24 cellular contexts compared by ENCODE assay signal in genomic region chr15:53882311-53882710, GRCh38.
"Had no signal": no experiment of that assay in that cellular context is flagged by ENCODE, and none has a peak within 500 bp of the region (broad histone marks: within the 10 kb centered on the region; RNA-seq: fewer than 3 reads in every experiment).

No MANE protein-coding gene starts in this region.

- H3K27me3 ChIP-seq: esophagus muscularis mucosa, gastrocnemius medialis had no signal

- H3K4me1 ChIP-seq: esophagus muscularis mucosa, gastrocnemius medialis, left ventricle myocardium inferior, lower lobe of right lung had no signal

- DNase-seq: dermis blood vessel endothelial cell; dorsolateral prefrontal cortex; effector CD4-positive, alpha-beta T cell; effector memory CD4-positive, alpha-beta T cell; foreskin melanocyte; gastrocnemius medialis; glutamatergic neuron; head of caudate nucleus; heart right ventricle; hippocampal formation; kidney glomerular epithelial cell; left colon; left ventricle myocardium inferior; lower lobe of right lung; mesendoderm; midbrain; naive thymus-derived CD4-positive, alpha-beta T cell had no signal

- FAIRE-seq: colon, endothelial cell of umbilical vein, islet of Langerhans, keratinocyte had no signal

- H3K36me3 ChIP-seq: esophagus muscularis mucosa, gastrocnemius medialis, heart right ventricle, left ventricle myocardium inferior, lower lobe of right lung had no signal

- H3K4me3 ChIP-seq: coronary artery, dorsolateral prefrontal cortex, esophagus muscularis mucosa, gastrocnemius medialis, heart right ventricle, left ventricle myocardium inferior, lower lobe of right lung had no signal

- H3K27ac ChIP-seq: coronary artery, dorsolateral prefrontal cortex, esophagus muscularis mucosa, gastrocnemius medialis, heart right ventricle, left ventricle myocardium inferior, lower lobe of right lung had no signal

- ATAC-seq: gastrocnemius medialis; heart right ventricle; left colon; left lobe of liver; lower lobe of right lung; naive thymus-derived CD4-positive, alpha-beta T cell had no signal

- H3K9me3 ChIP-seq: esophagus muscularis mucosa, gastrocnemius medialis, heart right ventricle, left ventricle myocardium inferior, lower lobe of right lung had no signal
